ENCODE assay signal across 21 cellular contexts in genomic region chr2:38080346-38080745, GRCh38.
"Had no signal": no experiment of that assay in that cellular context is flagged by ENCODE, and none has a peak within 500 bp of the region (broad histone marks: within the 10 kb centered on the region; RNA-seq: fewer than 3 reads in every experiment).

No MANE protein-coding gene starts in this region.

- H3K36me3 Mint-ChIP-seq: natural killer cell had no signal

- H3K27ac ChIP-seq: breast epithelium, suprapubic skin, uterus had no signal

- DNase-seq: activated CD4-positive, alpha-beta T cell treated with anti-CD3 and anti-CD28 coated beads, Interleukin-2, amount 50 U/mL, for 4 hours; activated CD8-positive, alpha-beta memory T cell treated with anti-CD3 and anti-CD28 coated beads for 24 hours; activated CD8-positive, alpha-beta memory T cell treated with anti-CD3 and anti-CD28 coated beads, Interleukin-2, amount 50 U/mL, for 4 hours; activated naive CD8-positive, alpha-beta T cell treated with anti-CD3 and anti-CD28 coated beads for 36 hours; activated T-cell treated with anti-CD3 and anti-CD28 coated beads, Interleukin-2, amount 50 U/mL, for 24 hours; heart right ventricle; kidney; midbrain; natural killer cell; small intestine; stimulated activated CD4-positive, alpha-beta T cell treated with anti-CD3 and anti-CD28 coated beads, Interleukin-2, amount 100 ng/mL, for 24 hours; stomach; uterus had no signal

- H3K4me1 Mint-ChIP-seq: central memory CD8-positive, alpha-beta T cell; natural killer cell had no signal

- H3K27me3 ChIP-seq: uterus had no signal

- H3K4me3 ChIP-seq: breast epithelium, heart right ventricle, lung, stomach, suprapubic skin, tibial nerve, uterus had no signal

- H3K36me3 ChIP-seq: breast epithelium, heart right ventricle, stomach, suprapubic skin, tibial nerve, uterus had no signal

- H3K9me3 Mint-ChIP-seq: activated T-cell treated with anti-CD3 and anti-CD28 coated beads, Interleukin-2, amount 50 U/mL, for 24 hours; activated T-helper 17 cell treated with anti-CD3 and anti-CD28 coated beads, Interleukin-2, amount 50 U/mL, for 72 hours; central memory CD8-positive, alpha-beta T cell; natural killer cell; stimulated activated effector memory CD8-positive, alpha-beta T cell treated with anti-CD3 and anti-CD28 coated beads, Interleukin-12 subunit alpha, Interleukin-12 subunit beta, amount 100 ng/mL, for 72 hours had no signal

- H3K9me3 ChIP-seq: breast epithelium, heart right ventricle, suprapubic skin, tibial nerve, uterus had no signal

- H3K27ac Mint-ChIP-seq: activated naive CD8-positive, alpha-beta T cell treated with anti-CD3 and anti-CD28 coated beads for 36 hours; activated T-cell treated with anti-CD3 and anti-CD28 coated beads, Interleukin-2, amount 50 U/mL, for 24 hours; activated T-helper 17 cell treated with anti-CD3 and anti-CD28 coated beads, Interleukin-2, amount 50 U/mL, for 72 hours; natural killer cell; stimulated activated effector memory CD8-positive, alpha-beta T cell treated with anti-CD3 and anti-CD28 coated beads, Interleukin-12 subunit alpha, Interleukin-12 subunit beta, amount 100 ng/mL, for 72 hours had no signal

- ATAC-seq: activated T-helper 17 cell treated with anti-CD3 and anti-CD28 coated beads, Interleukin-2, amount 50 U/mL, for 72 hours; heart right ventricle; natural killer cell; sciatic nerve; stimulated activated effector memory CD8-positive, alpha-beta T cell treated with anti-CD3 and anti-CD28 coated beads, Interleukin-12 subunit alpha, Interleukin-12 subunit beta, amount 100 ng/mL, for 72 hours had no signal

- H3K4me3 Mint-ChIP-seq: activated naive CD8-positive, alpha-beta T cell treated with anti-CD3 and anti-CD28 coated beads for 36 hours; activated T-cell treated with anti-CD3 and anti-CD28 coated beads, Interleukin-2, amount 50 U/mL, for 24 hours; activated T-helper 17 cell treated with anti-CD3 and anti-CD28 coated beads, Interleukin-2, amount 50 U/mL, for 72 hours; central memory CD8-positive, alpha-beta T cell; natural killer cell; stimulated activated effector memory CD8-positive, alpha-beta T cell treated with anti-CD3 and anti-CD28 coated beads, Interleukin-12 subunit alpha, Interleukin-12 subunit beta, amount 100 ng/mL, for 72 hours had no signal

- H3K4me1 ChIP-seq: uterus had no signal
